Comparison of ENCODE assay signal across 30 cellular contexts in the genomic region with DNA sequence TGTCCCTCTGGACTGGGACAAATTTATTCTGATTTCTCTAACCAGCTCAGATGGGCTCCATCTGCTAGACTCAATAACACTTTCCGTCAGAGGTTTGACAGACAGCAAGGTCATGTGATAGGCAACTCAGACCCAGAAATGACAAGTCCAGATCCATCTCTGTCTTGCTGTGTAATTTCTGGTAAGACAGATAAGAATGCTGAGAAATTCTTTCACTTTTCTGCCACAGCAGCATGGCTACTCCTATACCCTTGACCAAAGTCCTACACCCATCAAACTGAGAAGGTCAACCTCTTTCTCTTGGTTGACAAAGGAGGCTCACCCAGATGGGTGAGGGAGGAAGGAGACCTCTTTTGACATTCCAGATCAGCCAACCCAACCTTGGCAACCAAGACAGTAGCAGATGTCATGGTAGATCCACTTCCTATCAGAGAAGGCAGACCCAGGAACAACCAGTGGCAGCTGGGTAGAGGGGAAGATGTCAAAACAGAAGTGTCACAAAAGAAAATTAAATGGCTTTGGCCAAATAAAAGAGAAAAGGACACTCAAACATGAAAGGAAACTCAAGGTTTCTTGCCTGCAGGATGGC. TPM values are rescaled to one million over a fixed set of nuclear protein-coding genes. Genes with fewer than 3 reads are reported as not detected.
"Had no signal": no experiment of that assay in that cellular context is flagged by ENCODE, and none has a peak within 500 bp of the region (broad histone marks: within the 10 kb centered on the region; RNA-seq: fewer than 3 reads in every experiment).

No MANE protein-coding gene starts in this region.

- H3K4me3 ChIP-seq: left lung, lower lobe of right lung, ovary, skin epidermis, stomach, testis, thyroid gland, transverse colon, upper lobe of left lung, vagina had no signal

- FAIRE-seq: kidney had no signal

- ATAC-seq: left colon; left lung; lower lobe of right lung; natural killer cell; right cardiac atrium; sciatic nerve; stimulated activated naive B cell treated with anti-CD40 and anti-IgM and Interleukin-4, amounts not matched to agents 10 μg/mL and 1 μg/mL and 100 μg/mL, for 72 hours; stimulated activated naive CD8-positive, alpha-beta T cell treated with anti-CD3 and anti-CD28 coated beads, Interleukin-15, Interleukin-2, amounts not matched to agents 100 U/mL and 50 U/mL, for 24 hours had no signal

- H3K27me3 ChIP-seq: left lung, ovary, testis, thyroid gland, upper lobe of left lung, vagina had no signal

- H3K9me3 ChIP-seq: left lung, lower lobe of right lung, ovary, stomach, testis, thyroid gland, transverse colon, upper lobe of left lung, vagina had no signal

- H3K4me1 ChIP-seq: left lung, lower lobe of right lung, stomach, testis, thyroid gland, transverse colon, upper lobe of left lung, vagina had no signal

- DNase-seq: hippocampal formation; kidney; left colon; left lung; lower lobe of right lung; mammary epithelial cell; mesenchymal stem cell; naive B cell; natural killer cell; nephron progenitor cell; ovary; retina; right cardiac atrium; stimulated activated CD4-positive, alpha-beta T cell treated with anti-CD3 and anti-CD28 coated beads, Interleukin-12 subunit alpha, Interleukin-12 subunit beta, amount 100 ng/mL, for 4 hours; stimulated activated CD4-positive, alpha-beta T cell treated with anti-CD3 and anti-CD28 coated beads, Interleukin-15, amount 100 ng/mL, for 24 hours; stimulated activated CD4-positive, alpha-beta T cell treated with anti-CD3 and anti-CD28 coated beads, Interleukin-2, amount 100 ng/mL, for 24 hours; stimulated activated CD4-positive, alpha-beta T cell treated with anti-CD3 and anti-CD28 coated beads, Interleukin-4, amount 100 ng/mL, for 1 hour; stimulated activated naive B cell treated with anti-CD40 and anti-IgM and Interleukin-4, amounts not matched to agents 10 μg/mL and 1 μg/mL and 100 μg/mL, for 72 hours; stimulated activated naive CD8-positive, alpha-beta T cell treated with anti-CD3 and anti-CD28 coated beads, Interleukin-15, Interleukin-2, amounts not matched to agents 100 U/mL and 50 U/mL, for 24 hours; stomach; testis; thyroid gland; transverse colon; upper lobe of left lung had no signal

- H3K27ac ChIP-seq: left lung, lower lobe of right lung, ovary, skin epidermis, stomach, testis, thyroid gland, transverse colon, upper lobe of left lung, vagina had no signal

- H3K36me3 ChIP-seq: left lung, lower lobe of right lung, ovary, stomach, transverse colon, upper lobe of left lung, vagina had no signal

RNA-seq across cellular contexts. Expression of a gene that starts 37.5 kb away (rescaled TPM):
- total RNA-seq: mammary epithelial cell, mesothelial cell of epicardium, mononuclear cell, natural killer cell, progenitor cell of endocrine pancreas had no signal
- polyA plus RNA-seq: mammary epithelial cell had no signal
